In the genomic region with DNA sequence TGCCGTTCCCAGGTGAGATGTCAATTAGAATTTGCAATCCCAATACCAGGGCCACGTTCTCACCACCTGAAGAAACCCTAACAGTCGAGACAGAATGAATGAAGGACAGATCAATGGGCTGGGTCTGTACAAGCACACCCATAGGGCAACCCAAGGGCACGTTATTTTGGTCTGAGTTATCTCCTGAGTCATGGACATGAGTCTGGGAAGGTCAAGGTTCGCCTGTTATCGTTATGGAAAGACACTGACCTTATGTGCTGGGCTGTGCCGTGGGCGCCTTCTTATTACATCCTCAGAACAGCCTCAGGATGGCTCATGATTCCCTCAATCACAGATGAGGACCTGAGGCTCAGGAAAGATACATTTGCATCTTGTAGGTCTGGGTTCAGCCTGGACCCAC, we compare ENCODE assay signal across 37 cellular contexts.
"Had no signal": no experiment of that assay in that cellular context is flagged by ENCODE, and none has a peak within 500 bp of the region (broad histone marks: within the 10 kb centered on the region; RNA-seq: fewer than 3 reads in every experiment).

No MANE protein-coding gene starts in this region.

- H3K36me3 Mint-ChIP-seq: activated naive CD8-positive, alpha-beta T cell treated with anti-CD3 and anti-CD28 coated beads for 36 hours had no signal

- H3K4me3 ChIP-seq: cardiac muscle cell had no signal

- H3K27ac Mint-ChIP-seq: activated CD8-positive, alpha-beta T cell treated with anti-CD3 and anti-CD28 coated beads for 36 hours; activated naive CD8-positive, alpha-beta T cell treated with anti-CD3 and anti-CD28 coated beads for 36 hours; activated T-cell treated with anti-CD3 and anti-CD28 coated beads, Interleukin-2, amount 50 U/mL, for 72 hours; activated T-helper 17 cell treated with anti-CD3 and anti-CD28 coated beads, Interleukin-2, amount 50 U/mL, for 72 hours had no signal

- H3K27me3 Mint-ChIP-seq: activated CD8-positive, alpha-beta T cell treated with anti-CD3 and anti-CD28 coated beads for 36 hours; activated naive CD8-positive, alpha-beta T cell treated with anti-CD3 and anti-CD28 coated beads for 36 hours had no signal

- H3K4me3 Mint-ChIP-seq: activated CD8-positive, alpha-beta T cell treated with anti-CD3 and anti-CD28 coated beads for 36 hours; activated naive CD8-positive, alpha-beta T cell treated with anti-CD3 and anti-CD28 coated beads for 36 hours; activated T-cell treated with anti-CD3 and anti-CD28 coated beads, Interleukin-2, amount 50 U/mL, for 72 hours; activated T-helper 17 cell treated with anti-CD3 and anti-CD28 coated beads, Interleukin-2, amount 50 U/mL, for 72 hours; central memory CD8-positive, alpha-beta T cell had no signal

- H3K4me1 Mint-ChIP-seq: activated naive CD8-positive, alpha-beta T cell treated with anti-CD3 and anti-CD28 coated beads for 36 hours; activated T-helper 17 cell treated with anti-CD3 and anti-CD28 coated beads, Interleukin-2, amount 50 U/mL, for 72 hours; central memory CD8-positive, alpha-beta T cell had no signal

- H3K36me3 ChIP-seq: brain microvascular endothelial cell, cardiac muscle cell, WERI-Rb-1 had no signal

- ATAC-seq: activated CD8-positive, alpha-beta T cell treated with anti-CD3 and anti-CD28 coated beads for 36 hours; activated T-cell treated with anti-CD3 and anti-CD28 coated beads, Interleukin-2, amount 50 U/mL, for 72 hours; activated T-helper 17 cell treated with anti-CD3 and anti-CD28 coated beads, Interleukin-2, amount 50 U/mL, for 72 hours had no signal

- H3K27ac ChIP-seq: brain microvascular endothelial cell, cardiac muscle cell, WERI-Rb-1 had no signal

- FAIRE-seq: RCC 7860 had no signal

- DNase-seq: activated CD4-positive, alpha-beta T cell treated with anti-CD3 and anti-CD28 coated beads for 1 hour; activated CD4-positive, alpha-beta T cell treated with anti-CD3 and anti-CD28 coated beads for 48 hours; activated CD4-positive, alpha-beta T cell treated with anti-CD3 and anti-CD28 coated beads, Interleukin-2, amount 50 U/mL, for 4 hours; activated CD4-positive, CD25-positive, alpha-beta regulatory T cell; activated CD8-positive, alpha-beta T cell treated with anti-CD3 and anti-CD28 coated beads for 36 hours; activated effector memory CD4-positive, alpha-beta T cell treated with anti-CD3 and anti-CD28 coated beads, Interleukin-2, amount 50 U/mL, for 16 hours; activated naive CD4-positive, alpha-beta T cell; activated naive CD4-positive, alpha-beta T cell treated with anti-CD3 and anti-CD28 coated beads, Interleukin-2, amount 50 U/mL, for 16 hours; activated naive CD8-positive, alpha-beta T cell treated with anti-CD3 and anti-CD28 coated beads for 36 hours; activated T-cell treated with anti-CD3 and anti-CD28 coated beads, Interleukin-2, amount 50 U/mL, for 1 hour; activated T-cell treated with anti-CD3 and anti-CD28 coated beads, Interleukin-2, amount 50 U/mL, for 72 hours; amniotic stem cell; aorta; brain microvascular endothelial cell; Kasumi-1; KG1; MM.1S; MV-4-11; NCI-H1092; NCI-H1417; NCI-H146; NCI-H187; NCI-H2029 treated with DMSO at 0.1 percent for 48 hours; NCI-H2107; NCI-H2171; NCI-H510A; NCI-H526; NCI-H748 treated with DMSO at 0.1 percent for 48 hours; NK-92 treated with Interleukin-12 subunit alpha and Interleukin-12 subunit beta, amount 100 ng/mL, for 24 hours; PC-3; Right ventricle myocardium superior; T1000; WERI-Rb-1 had no signal

- H3K27me3 ChIP-seq: brain microvascular endothelial cell, cardiac muscle cell had no signal

- H3K9me3 Mint-ChIP-seq: activated CD8-positive, alpha-beta T cell treated with anti-CD3 and anti-CD28 coated beads for 36 hours; activated naive CD8-positive, alpha-beta T cell treated with anti-CD3 and anti-CD28 coated beads for 36 hours; activated T-cell treated with anti-CD3 and anti-CD28 coated beads, Interleukin-2, amount 50 U/mL, for 72 hours; activated T-helper 17 cell treated with anti-CD3 and anti-CD28 coated beads, Interleukin-2, amount 50 U/mL, for 72 hours; central memory CD8-positive, alpha-beta T cell had no signal
